16 cellular contexts compared by ENCODE assay signal in the genomic region with DNA sequence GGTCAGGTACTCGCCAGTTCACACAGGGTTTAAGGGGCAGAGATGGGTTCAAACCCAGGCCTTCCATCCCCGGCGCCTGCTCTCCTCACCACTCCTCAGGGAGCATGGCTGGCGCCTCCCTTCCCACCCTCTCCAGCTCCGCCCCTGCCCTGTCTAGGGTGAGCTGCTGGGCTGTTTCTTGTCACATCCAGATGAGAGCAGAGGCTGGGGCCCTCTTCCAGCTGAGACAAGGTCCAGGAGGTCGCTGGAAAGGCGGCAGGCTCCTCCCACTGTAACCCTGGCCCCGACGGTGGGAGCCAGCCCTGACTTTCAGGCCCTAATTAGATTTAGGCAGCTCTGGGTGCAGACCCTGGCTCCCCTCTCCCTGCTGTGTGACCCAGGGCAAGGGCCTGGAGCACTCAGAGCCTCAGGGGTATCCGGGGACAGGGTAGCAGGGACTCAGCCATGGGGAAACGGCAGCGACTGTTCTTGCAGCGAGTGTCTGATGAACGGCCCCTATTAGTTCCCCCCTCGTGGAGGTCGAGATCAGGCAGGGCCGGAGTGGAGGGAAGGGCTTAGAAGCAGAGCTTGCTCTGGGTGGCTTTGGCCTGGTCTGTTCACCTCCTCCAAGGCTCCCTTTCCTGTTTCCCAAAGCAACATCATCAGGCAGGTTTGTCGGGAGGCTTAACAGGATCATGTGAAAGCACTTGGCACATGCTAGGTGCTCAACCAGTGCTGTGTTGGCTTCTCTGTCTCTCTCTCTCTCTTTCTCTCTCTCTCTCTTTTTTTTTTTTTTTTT. TPM values are rescaled to one million over a fixed set of nuclear protein-coding genes. Genes with fewer than 3 reads are reported as not detected.
A peak's percentile ranks its signal among the peaks of the same experiment; 100 is the strongest.
DNase-seq lines count a peak whose midpoint lies in the region; ATAC-seq and TF ChIP-seq lines count a peak whose summit lies in the region.
"Had no signal": no experiment of that assay in that cellular context is flagged by ENCODE, and none has a peak within 500 bp of the region (broad histone marks: within the 10 kb centered on the region; RNA-seq: fewer than 3 reads in every experiment).

No MANE protein-coding gene starts in this region.

- in situ Hi-C loops in GM23248 (cut with MboI), result no loop called here

- WGBS in GM23248 (ENCODE audit: low coverage in 1 of 2, low lambda C conversion rate in 2 of 2, missing lambda C conversion rate in 2 of 2), 2 experiments, result 34 to 37% methylated on average over 16 to 18 of the region's 18 CpGs

- H3K9ac ChIP-seq in GM23248 (peak overlapping the region; percentile 24; the same call in 1 of the 2 replicates), rectal smooth muscle tissue (ENCODE audit: low read length) (no peak overlapping the region)

- no peaks in the 10 kb centered on the region for H4K20me1 ChIP-seq in GM23248 (ENCODE audit: insufficient read depth)

- H3K9me3 ChIP-seq in GM23248 (ENCODE audit: low read depth), result no peaks in the 10 kb centered on the region

- H3K9me2 ChIP-seq in GM23248 (ENCODE audit: insufficient read depth), result no peaks in the 10 kb centered on the region

- peak; percentile 81 for ATAC-seq in SK-N-SH treated with all-trans-retinoic acid at 6 μM for 48 hours
- peak; percentile 49 for ATAC-seq in left ventricle myocardium superior
- ATAC-seq in GM18511 (IDR thresholded peaks at IDR 0.05; ENCODE audit: unreplicated experiment), result no peak
- ATAC-seq in GM19395 (IDR thresholded peaks at IDR 0.05; ENCODE audit: unreplicated experiment), result no peak
- ATAC-seq: stimulated activated effector memory CD8-positive, alpha-beta T cell treated with anti-CD3 and anti-CD28 coated beads, Interleukin-12 subunit alpha, Interleukin-12 subunit beta, amount 100 ng/mL, for 72 hours had no signal

- no peaks in the 10 kb centered on the region for H3K27me3 ChIP-seq in GM23248 (replicated peaks; ENCODE audit: insufficient read depth)
- no peaks in the 10 kb centered on the region for H3K27me3 ChIP-seq in rectal smooth muscle tissue (ENCODE audit: control insufficient read depth, insufficient read depth, low read length)

- DNase-seq in GM23248 (peak; percentile 55), left ventricle myocardium superior (no peak), Ammon's horn (ENCODE audit: low spot score) (no peak), GM19240 (ENCODE audit: insufficient read length, low spot score) (no peak)
- DNase-seq: activated naive CD4-positive, alpha-beta T cell treated with Interleukin-2 at 50 U/mL for 16 hours; C1 segment of cervical spinal cord; central memory CD4-positive, alpha-beta T cell; NCI-H1048; NCI-H510A; stimulated activated CD4-positive, alpha-beta T cell treated with anti-CD3 and anti-CD28 coated beads, Interleukin-2, amount 100 ng/mL, for 48 hours had no signal

- no peaks in the 10 kb centered on the region for H3K79me2 ChIP-seq in GM23248 (ENCODE audit: insufficient read depth)

- H3K4me2 ChIP-seq in GM23248 (ENCODE audit: unreplicated experiment), result no peak overlapping the region

- H3K27ac ChIP-seq in GM23248 (no peak overlapping the region), rectal smooth muscle tissue (ENCODE audit: low read depth, low read length) (peak overlapping the region; percentile 78)
- H3K27ac ChIP-seq: epithelial cell of prostate had no signal

- H3K36me3 ChIP-seq in GM23248 (ENCODE audit: low read depth) (no peaks in the 10 kb centered on the region), rectal smooth muscle tissue (ENCODE audit: control insufficient read depth, insufficient read depth, low read length) (no peaks in the 10 kb centered on the region)

- no peaks in the 10 kb centered on the region for H3F3A ChIP-seq in GM23248 (ENCODE audit: insufficient read depth)

- H2AFZ ChIP-seq in GM23248, result peak overlapping the region; percentile 58

- intact Hi-C loops in left ventricle myocardium superior (cut with micrococcal nuclease), result no loop called here

- H3K4me1 ChIP-seq in GM23248 (ENCODE audit: insufficient read depth) (peaks cover 18% of the 10 kb centered on the region; the same call in 1 of the 2 replicates), rectal smooth muscle tissue (ENCODE audit: control insufficient read depth, insufficient read depth, low read length) (peaks cover 12% of the 10 kb centered on the region)

- no peak overlapping the region for H3K4me3 ChIP-seq in GM23248
- peak overlapping the region; percentile 32 for H3K4me3 ChIP-seq in rectal smooth muscle tissue (ENCODE audit: low read length)

TF ChIP-seq in SK-N-SH treated with all-trans-retinoic acid at 6 μM for 48 hours, 23 proteins besides CTCF, POLR2A, EP300 and RAD21:
- TF ChIP-seq ARNTL (CRISPR knock-in tag; IDR thresholded peaks at IDR 0.05; ENCODE audit: borderline replicate concordance, low read depth) (no peak), ZNF70 (CRISPR knock-in tag; IDR thresholded peaks at IDR 0.05) (peak; percentile 63; the same call in 1 of the 2 replicates), TOX (CRISPR knock-in tag; IDR thresholded peaks at IDR 0.05; ENCODE audit: borderline replicate concordance) (no peak), TCF4 (CRISPR knock-in tag; IDR thresholded peaks at IDR 0.05; ENCODE audit: borderline replicate concordance) (peak; percentile 65; the same call in 1 of the 2 replicates)

RNA-seq across cellular contexts. Expression of a gene that starts 33.4 kb away (rescaled TPM):
- total RNA-seq in GM23248 (2014; rRNA removed; shearing (Covaris generic)), result 2.4 and 7.6 TPM in 2 replicates
- 13.4 and 15.7 TPM in 2 replicates for polyA plus RNA-seq in GM23248 (2016; fragmentation: Nextera tagmentation; extraction: Ambion mirVana)
- 0.82 TPM for total RNA-seq in left ventricle myocardium superior

Comparison
In these comparisons a context has a peak if more than half of its experiments do, and no peak if none do; other contexts are left out.
1. ATAC-seq: peak in SK-N-SH treated with all-trans-retinoic acid at 6 μM for 48 hours (single experiment) and left ventricle myocardium superior (single experiment); none in GM18511 (single experiment) and GM19395 (single experiment).